ENCODE assay signal across 8 cellular contexts in genomic region chr1:110053557-110054428, GRCh38. TPM values are rescaled to one million over a fixed set of nuclear protein-coding genes. Genes with fewer than 3 reads are reported as not detected.
DNase-seq lines count a peak whose midpoint lies in the region; ATAC-seq, FAIRE-seq and TF ChIP-seq lines count a peak whose summit lies in the region.

No MANE protein-coding gene starts in this region.

- TF ChIP-seq POLR2A in GM12891 (IDR thresholded peaks at IDR 0.05; ENCODE audit: low read depth, low read length) (no peak), erythroblast (IDR thresholded peaks at IDR 0.05; ENCODE audit: low read length) (no peak), thyroid gland (IDR thresholded peaks at IDR 0.05) (no peak)

- CTCF ChIA-PET in A673 (lab: Charles Lee) = interaction anchor here (0.5 to 1.1 kb wide), 3 partner anchors 34 to 259 kb away, joined by 3 read pairs; no protein-coding TSS in a partner anchor

- intact Hi-C loops in A673 (cut with micrococcal nuclease; ENCODE audit: unreplicated experiment) (loop anchor here (1.0 kb wide), 1 partner anchor 53 kb away; no protein-coding TSS in a partner anchor), thyroid gland (cut with DNase I) (no loop called here)

- H3K4me3 ChIP-seq in A673 (ENCODE audit: low read depth, low read length, poor library complexity, severe bottlenecking) (no peak overlapping the region), neural cell (ENCODE audit: low read length) (no peak overlapping the region), thyroid gland (replicated peaks in 1 of 3) (no peak overlapping the region)

- H3K27me3 ChIP-seq in A673 (replicated peaks; ENCODE audit: insufficient read depth, low read depth, low read length, poor library complexity) (no peaks in the 10 kb centered on the region), neural cell (ENCODE audit: insufficient read depth, low read depth, low read length) (no peaks in the 10 kb centered on the region), thyroid gland (no peaks in the 10 kb centered on the region)

- H3K4me1 ChIP-seq in A673 (ENCODE audit: insufficient read depth, low read length, poor library complexity, severe bottlenecking) (no peaks in the 10 kb centered on the region), thyroid gland (no peaks in the 10 kb centered on the region)

- TF ChIP-seq RAD21 in neural cell (conservative IDR thresholded peaks at IDR 0.05) = peak; percentile 96

- no peak for TF ChIP-seq EP300 in neural cell (conservative IDR thresholded peaks at IDR 0.05; ENCODE audit: poor library complexity, severe bottlenecking)

- peak; percentile 96 for TF ChIP-seq CTCF in A673 (conservative IDR thresholded peaks at IDR 0.05; ENCODE audit: low read depth, low read length)
- TF ChIP-seq CTCF in neural cell (IDR thresholded peaks at IDR 0.05; ENCODE audit: poor library complexity, severe bottlenecking) = peak; percentile 96
- peak; percentile 66 to 96 (median 79) for TF ChIP-seq CTCF in thyroid gland (IDR thresholded peaks at IDR 0.05)

- DNase-seq in A673 (ENCODE audit: low spot score) (peak; percentile 56), GM12891 (ENCODE audit: insufficient read length, low spot score) (peak; percentile 63), NCI-H748 (lab: John Stamatoyannopoulos, UW; ENCODE audit: unreplicated experiment) (peak; percentile 36), erythroblast (lab: John Stamatoyannopoulos, UW) (peak; percentile 48 to 74), thyroid gland (peak; percentile 60 to 68)
- peak; percentile 94 for DNase-seq in activated CD8-positive, alpha-beta memory T cell treated with anti-CD3 and anti-CD28 coated beads, Interleukin-2, amount 50 U/mL, for 48 hours

- no peak overlapping the region for H3K4me2 ChIP-seq in neural cell (ENCODE audit: low read length)

- POLR2A ChIA-PET in A673 (lab: Charles Lee; ENCODE audit: low non-redundant PET) = no interaction called here

- H3F3A ChIP-seq in neural cell (ENCODE audit: insufficient read depth, low read length, poor library complexity, severe bottlenecking) = no peaks in the 10 kb centered on the region

- H3K36me3 ChIP-seq in A673 (ENCODE audit: insufficient read depth, low read length, poor library complexity, severe bottlenecking) (peaks cover 66% of the 10 kb centered on the region), neural cell (ENCODE audit: insufficient read depth, low read length) (peaks cover 4% of the 10 kb centered on the region), thyroid gland (peaks cover 65 to 84% of the 10 kb centered on the region in 2 donors)

- H3K9me3 ChIP-seq in A673 (ENCODE audit: low read depth, low read length, poor library complexity, severe bottlenecking) = no peaks in the 10 kb centered on the region
- no peaks in the 10 kb centered on the region for H3K9me3 ChIP-seq in neural cell (ENCODE audit: low read length)
- no peaks in the 10 kb centered on the region for H3K9me3 ChIP-seq in thyroid gland

- WGBS in thyroid gland, 2 donors = 67 to 71% methylated on average over 8 to 9 of the region's 16 CpGs

- BruUV-seq in A673 (replicated peaks; lab: Mats Ljungman, UMichigan) = no TSS peak

- no peaks in the 10 kb centered on the region for H4K20me1 ChIP-seq in neural cell (ENCODE audit: insufficient read depth)

- H2AFZ ChIP-seq in neural cell (ENCODE audit: low read depth, low read length) = no peak overlapping the region

- no peaks in the 10 kb centered on the region for H3K9me2 ChIP-seq in neural cell (ENCODE audit: insufficient read depth, low read length)

- no peak for ATAC-seq in GM18517 (IDR thresholded peaks at IDR 0.05; ENCODE audit: unreplicated experiment)

- H3K9ac ChIP-seq in neural cell (ENCODE audit: low read length) = no peak overlapping the region

- H3K79me2 ChIP-seq in neural cell (replicated peaks; ENCODE audit: insufficient read depth, low read length) = no peaks in the 10 kb centered on the region

- H3K27ac ChIP-seq in A673 (ENCODE audit: low read depth, low read length, poor library complexity, severe bottlenecking) = no peak overlapping the region
- H3K27ac ChIP-seq in neural cell (ENCODE audit: low read length) = no peak overlapping the region
- H3K27ac ChIP-seq in thyroid gland = no peak overlapping the region

- FAIRE-seq in GM12891 (lab: Jason Lieb, UNC) = peak; percentile 81

TF ChIP-seq in GM12891, 5 proteins besides CTCF, POLR2A, EP300 and RAD21:
- TF ChIP-seq POU2F2 (IDR thresholded peaks at IDR 0.05; ENCODE audit: low read depth, low read length) = 0 out of 2 replicates have a peak, but pooled peaks have one; percentile 40
- TF ChIP-seq POLR2AphosphoS5 (IDR thresholded peaks at IDR 0.05; ENCODE audit: low read depth, low read length) = no peak

TF ChIP-seq in neural cell, 6 proteins besides CTCF, POLR2A, EP300 and RAD21:
- peak; percentile 97 for TF ChIP-seq SMC3 (conservative IDR thresholded peaks at IDR 0.05; ENCODE audit: poor library complexity)
- TF ChIP-seq MXI1 (conservative IDR thresholded peaks at IDR 0.05; ENCODE audit: poor library complexity, severe bottlenecking) = no peak

RNA-seq across cellular contexts. Expression of gene ALX3, which starts 16.7 kb away (rescaled TPM):
- total RNA-seq in A673 (2021) = 0.81 and 0.84 TPM in 2 replicates
- not detected for polyA plus RNA-seq in GM12891 (2012; ENCODE audit: low read depth, missing spikeins)
- polyA plus RNA-seq in neural cell = not detected in 2 replicates
- polyA minus RNA-seq in neural cell = not detected in 2 replicates
- total RNA-seq in thyroid gland = not detected

RNA-seq across cellular contexts. Expression of gene STRIP1, which starts 19.4 kb away (rescaled TPM):
- total RNA-seq in A673 (2021) (57.7 and 59.6 TPM in 2 replicates), thyroid gland (10 to 100 TPM; 36.2 to 63.4 (median 45.2) TPM)
- polyA plus RNA-seq in GM12891 (2012; ENCODE audit: low read depth, missing spikeins) = 11.1 TPM
- 178 and 197 TPM in 2 replicates for polyA plus RNA-seq in neural cell
- 198 and 201 TPM in 2 replicates for polyA minus RNA-seq in neural cell

RNA-seq across cellular contexts. Expression of gene UBL4B, which starts 58.5 kb away (rescaled TPM):
- total RNA-seq in A673 (2021) (not detected in 2 replicates), thyroid gland (under 1 TPM in 1 of 4 donors, not detected in 3; 0.27 TPM)
- polyA plus RNA-seq in GM12891 (2012; ENCODE audit: low read depth, missing spikeins) = not detected
- not detected in 2 replicates for polyA plus RNA-seq in neural cell
- not detected in 2 replicates for polyA minus RNA-seq in neural cell

Comparison
In these comparisons a context has a peak if more than half of its experiments do, and no peak if none do; other contexts are left out.
1. DNase-seq: peak in every context shown above with its lines; median percentile 94 in activated CD8-positive, alpha-beta memory T cell treated with anti-CD3 and anti-CD28 coated beads, Interleukin-2, amount 50 U/mL, for 48 hours; 64 in thyroid gland; 63 in GM12891; 61 in erythroblast; 56 in A673; 36 in NCI-H748.